ENCODE assay signal across 8 cellular contexts in genomic region chr11:110433393-110434333, GRCh38. TPM values are rescaled to one million over a fixed set of nuclear protein-coding genes. Genes with fewer than 3 reads are reported as not detected.
DNase-seq lines count a peak whose midpoint lies in the region; ATAC-seq, FAIRE-seq and TF ChIP-seq lines count a peak whose summit lies in the region.

No MANE protein-coding gene starts in this region.

- TF ChIP-seq EP300 in HepG2 (IDR thresholded peaks at IDR 0.05; ENCODE audit: low read depth in 2 of 2, low read length in 2 of 2) (no peak), HepG2 (CRISPR knock-in tag; IDR thresholded peaks at IDR 0.05; ENCODE audit: borderline replicate concordance) (no peak)

- no TSS peak for BruUV-seq in HepG2 (replicated peaks; lab: Mats Ljungman, UMichigan)

- no peak for TF ChIP-seq RAD21 in HepG2 (CRISPR knock-in tag; IDR thresholded peaks at IDR 0.05)

- WGBS in HepG2 (ENCODE audit: low lambda C conversion rate), result 75% methylated on average over 5 of the region's 5 CpGs

- TF ChIP-seq CTCF in HepG2 (CRISPR knock-in tag; IDR thresholded peaks at IDR 0.05), result peak; percentile 34; the same call in 1 of the 2 replicates

- peaks cover 50% of the 10 kb centered on the region for H3K79me2 ChIP-seq in HepG2 (ENCODE audit: insufficient read depth, low read length)

- peaks cover 6% of the 10 kb centered on the region; the same call in 1 of the 2 replicates for H4K20me1 ChIP-seq in HepG2 (ENCODE audit: insufficient read depth, low read length)

- H3K4me2 ChIP-seq in HepG2 (ENCODE audit: low read depth, low read length), result no peak overlapping the region

- H3K9ac ChIP-seq in HepG2 (ENCODE audit: insufficient read depth, low read depth, low read length), result no peak overlapping the region

- DNase-seq in NCI-H1105 treated with DMSO at 0.1 percent for 48 hours (lab: John Stamatoyannopoulos, UW), result peak; percentile 53
- no peak for DNase-seq in NCI-H1105 (lab: John Stamatoyannopoulos, UW)
- peak; percentile 17 for DNase-seq in MV-4-11 (lab: John Stamatoyannopoulos, UW)
- peak; percentile 41 for DNase-seq in amniotic epithelial cell (ENCODE audit: low read depth)
- DNase-seq in HepG2 (ENCODE audit: low spot score), result peak; percentile 6
- DNase-seq in left colon, result no peak

- peak; percentile 46 for FAIRE-seq in HepG2 (lab: Jason Lieb, UNC)

- no peaks in the 10 kb centered on the region for H3K9me3 ChIP-seq in HepG2 (ENCODE audit: low read length)

- H3K4me1 ChIP-seq in HepG2 (ENCODE audit: insufficient read depth, low read length), result peaks cover 26% of the 10 kb centered on the region

- peaks cover 1% of the 10 kb centered on the region in 2 experiments; a peak in 2 of 5 replicates for H3K36me3 ChIP-seq in HepG2 (replicated peaks in 1 of 2; ENCODE audit: control insufficient read depth in 1 of 2, insufficient read depth in 2 of 2, low read length in 2 of 2)

- intact Hi-C loops in HepG2 (cut with micrococcal nuclease; ENCODE audit: unreplicated experiment) (loop anchor here (5.0 to 10.0 kb wide), 3 partner anchors 136 to 486 kb away; partner anchors contain the start of genes RDX and ZC3H12C), left colon (cut with DNase I, micrococcal nuclease) (loop anchor here in 1 of 2 donors (2.0 to 10.0 kb wide), 2 partner anchors 59 to 233 kb away; no protein-coding TSS in a partner anchor)

- CTCF ChIA-PET in HepG2 (lab: Yijun Ruan, JAX; ENCODE audit: low intra/inter-chr PET ratio, low total read pairs), result interaction anchor here (1.5 to 1.7 kb wide), 2 partner anchors 56 to 233 kb away, joined by 5 to 12 read pairs; no protein-coding TSS in a partner anchor

- POLR2A ChIA-PET in HepG2 (lab: Yijun Ruan, JAX), result no interaction called here

- no peak overlapping the region for H3K4me3 ChIP-seq in HepG2 (replicated peaks in 1 of 3; ENCODE audit: insufficient read depth in 1 of 3, low read depth in 2 of 3, low read length in 3 of 3)

- no peak for TF ChIP-seq POLR2A in HepG2 (IDR thresholded peaks at IDR 0.05; ENCODE audit: insufficient read depth in 1 of 2, low read depth in 2 of 2, low read length in 2 of 2)

- no peak overlapping the region for H2AFZ ChIP-seq in HepG2 (ENCODE audit: low read length)

- ATAC-seq in HepG2 (no peak), HG03520 (IDR thresholded peaks at IDR 0.05; ENCODE audit: unreplicated experiment) (no peak), left colon (no peak), GM21528 (IDR thresholded peaks at IDR 0.05; ENCODE audit: low FRiP score, unreplicated experiment) (no peak)

- H3K27ac ChIP-seq in HepG2 (ENCODE audit: extremely low read length, insufficient read depth, low read length), result no peak overlapping the region

- no peaks in the 10 kb centered on the region for H3K27me3 ChIP-seq in HepG2 (ENCODE audit: control insufficient read depth in 1 of 2, insufficient read depth in 2 of 2, low read length in 2 of 2)

- in situ Hi-C loops in HepG2 (cut with HindIII; ENCODE audit: extremely low pct_ligation_motif_present, low pct_unique_long_range_greater_than_20kb), result loop anchor here (5.0 kb wide), 1 partner anchor 231 kb away; no protein-coding TSS in a partner anchor

TF ChIP-seq in HepG2, 621 proteins besides CTCF, POLR2A, EP300 and RAD21:
- peak; percentile 39; the same call in 1 of the 2 replicates for TF ChIP-seq ARID3A (IDR thresholded peaks at IDR 0.05; ENCODE audit: low read depth, low read length)
- TF ChIP-seq STAG1 (CRISPR knock-in tag; IDR thresholded peaks at IDR 0.05), result peak; percentile 18; the same call in 1 of the 2 replicates
- no peak for TF ChIP-seq ZNF687 (CRISPR knock-in tag; IDR thresholded peaks at IDR 0.05)

RNA-seq across cellular contexts. Expression of gene FDX1, which starts 3.9 kb away (rescaled TPM):
- total RNA-seq in HepG2 (2016; rRNA removed; fragmentation: Illumina TruSeq; extraction: Trizol), result 13.1 and 14.5 TPM in 2 replicates
- total RNA-seq in HepG2 (2016; cell fraction: cytosol; rRNA removed; fragmentation: Illumina TruSeq; extraction: Trizol; ENCODE audit: low read depth), result 14.6 and 14.8 TPM in 2 replicates
- 12.6 and 14.3 TPM in 2 replicates for total RNA-seq in HepG2 (2016; cell fraction: insoluble cytoplasmic fraction; rRNA removed; fragmentation: Illumina TruSeq; extraction: Trizol)
- 16.4 and 17.5 TPM in 2 replicates for total RNA-seq in HepG2 (2016; cell fraction: membrane; rRNA removed; fragmentation: Illumina TruSeq; extraction: Trizol)
- 5.5 and 6.1 TPM in 2 replicates for total RNA-seq in HepG2 (2016; cell fraction: nucleus; rRNA removed; fragmentation: Illumina TruSeq; extraction: Trizol)
- polyA plus RNA-seq in HepG2 (2011; rRNA removed), result 3.4 and 4.5 TPM in 2 replicates
- 2.4 and 3.4 TPM in 2 replicates for polyA plus RNA-seq in HepG2 (2011; cell fraction: cytosol; rRNA removed)
- 0.63 and 1.1 TPM in 2 replicates for polyA plus RNA-seq in HepG2 (2011; cell fraction: nucleus; rRNA removed)
- 6.8 and 7.0 TPM in 2 replicates for polyA plus RNA-seq in HepG2 (2012)
- polyA plus RNA-seq in HepG2 (2016; cell fraction: cytosol; fragmentation: Illumina TruSeq; extraction: Trizol; ENCODE audit: low read depth), result 18.5 and 18.8 TPM in 2 replicates
- 15.6 and 17.9 TPM in 2 replicates for polyA plus RNA-seq in HepG2 (2016; cell fraction: insoluble cytoplasmic fraction; fragmentation: Illumina TruSeq; extraction: Trizol; ENCODE audit: low read depth)
- 15.9 and 16.3 TPM in 2 replicates for polyA plus RNA-seq in HepG2 (2016; cell fraction: membrane; fragmentation: Illumina TruSeq; extraction: Trizol; ENCODE audit: low read depth)
- 8.7 and 9.1 TPM in 2 replicates for polyA plus RNA-seq in HepG2 (2016; cell fraction: nucleus; fragmentation: Illumina TruSeq; extraction: Trizol; ENCODE audit: insufficient read depth, low read depth)
- polyA minus RNA-seq in HepG2 (2011; rRNA and poly(A)+ RNA removed; ENCODE audit: low replicate concordance), result 1.1 and 2.3 TPM in 2 replicates
- 1.8 and 2.5 TPM in 2 replicates for polyA minus RNA-seq in HepG2 (2011; cell fraction: cytosol; rRNA and poly(A)+ RNA removed)
- 2.0 and 2.2 TPM in 2 replicates for polyA minus RNA-seq in HepG2 (2011; cell fraction: nucleus; rRNA and poly(A)+ RNA removed)
- total RNA-seq in left colon, result 10 to 100 TPM; 22.6 to 24.0 TPM

Comparison
In these comparisons a context has a peak if more than half of its experiments do, and no peak if none do; other contexts are left out.
1. DNase-seq: peak in NCI-H1105 treated with DMSO at 0.1 percent for 48 hours (single experiment), MV-4-11 (single experiment), amniotic epithelial cell (single experiment) and HepG2 (single experiment); none in NCI-H1105 (single experiment) and left colon (0 of 2).